In genomic region chr14:73244541-73244940, GRCh38 we compare ENCODE assay signal across 24 cellular contexts. TPM values are rescaled to one million over a fixed set of nuclear protein-coding genes. Genes with fewer than 3 reads are reported as not detected.
DNase-seq lines count a peak whose midpoint lies in the region; ATAC-seq and TF ChIP-seq lines count a peak whose summit lies in the region.
"Had no signal": no experiment of that assay in that cellular context is flagged by ENCODE, and none has a peak within 500 bp of the region (broad histone marks: within the 10 kb centered on the region; RNA-seq: fewer than 3 reads in every experiment).

No MANE protein-coding gene starts in this region.

- no peak overlapping the region for H2AFZ ChIP-seq in SK-N-SH (ENCODE audit: low read depth)
- H2AFZ ChIP-seq: neural progenitor cell, parathyroid adenoma had no signal

- peaks cover 23% of the 10 kb centered on the region for H3K4me1 Mint-ChIP-seq in activated T-helper 17 cell treated with anti-CD3 and anti-CD28 coated beads, Interleukin-2, amount 50 U/mL, for 72 hours
- H3K4me1 Mint-ChIP-seq in naive B cell: peaks cover 66 to 83% (median 74%) of the 10 kb centered on the region in 3 donors

- H3K36me3 ChIP-seq in SK-N-SH (replicated peaks in 1 of 2; ENCODE audit: control insufficient read depth in 1 of 2, insufficient read depth in 2 of 2, low read length in 1 of 2): no peaks in the 10 kb centered on the region
- no peaks in the 10 kb centered on the region for H3K36me3 ChIP-seq in BLaER1
- H3K36me3 ChIP-seq: brain microvascular endothelial cell, neural progenitor cell, right atrium auricular region, upper lobe of left lung had no signal

- peak; percentile 15 for DNase-seq in SK-N-SH
- no peak for DNase-seq in naive B cell
- no peak for DNase-seq in AG20443 (ENCODE audit: low spot score)
- no peak for DNase-seq in NOMO-1 (lab: John Stamatoyannopoulos, UW; ENCODE audit: unreplicated experiment in 2 of 2)
- no peak for DNase-seq in activated CD8-positive, alpha-beta memory T cell treated with anti-CD3 and anti-CD28 coated beads, Interleukin-2, amount 50 U/mL, for 4 hours
- DNase-seq: activated CD4-positive, alpha-beta T cell treated with anti-CD3 and anti-CD28 coated beads, Interleukin-2, amount 50 U/mL, for 4 hours; activated effector memory CD4-positive, alpha-beta T cell treated with Interleukin-2 at 50 U/mL for 16 hours; brain microvascular endothelial cell; effector CD4-positive, alpha-beta T cell; erythroblast; glutamatergic neuron; NCI-H1694 treated with DMSO at 0.1 percent for 48 hours; SHP77; stimulated activated CD4-positive, alpha-beta T cell treated with anti-CD3 and anti-CD28 coated beads, Interleukin-2, amount 100 ng/mL, for 24 hours; upper lobe of left lung had no signal

- peak overlapping the region; percentile 42 for H3K4me3 Mint-ChIP-seq in activated T-helper 17 cell treated with anti-CD3 and anti-CD28 coated beads, Interleukin-2, amount 50 U/mL, for 72 hours
- H3K4me3 Mint-ChIP-seq in naive B cell: peak overlapping the region in 7 of 8 donors; percentile 42 to 92 (median 85)
- H3K4me3 Mint-ChIP-seq: neural progenitor cell had no signal

- H4K20me1 ChIP-seq in SK-N-SH (ENCODE audit: insufficient read depth) (no peaks in the 10 kb centered on the region), BLaER1 (peaks cover 48% of the 10 kb centered on the region)

- peaks cover 5% of the 10 kb centered on the region for H3F3A ChIP-seq in SK-N-SH (replicated peaks; ENCODE audit: insufficient read depth)

- H3K27me3 Mint-ChIP-seq in activated T-helper 17 cell treated with anti-CD3 and anti-CD28 coated beads, Interleukin-2, amount 50 U/mL, for 72 hours: peaks cover 31% of the 10 kb centered on the region
- H3K27me3 Mint-ChIP-seq in naive B cell: peaks cover 19 to 43% (median 35%) of the 10 kb centered on the region in 3 donors

- CTCF ChIA-PET in SK-N-SH (lab: Yijun Ruan, JAX): interaction anchor here (1.3 kb wide), 1 partner anchor 296 kb away, joined by 4 read pairs; no protein-coding TSS in a partner anchor

- TF ChIP-seq CTCF in SK-N-SH (IDR thresholded peaks at IDR 0.05): no peak

- H3K27me3 ChIP-seq in SK-N-SH (ENCODE audit: insufficient read depth): no peaks in the 10 kb centered on the region; the same call in 1 of the 2 replicates
- peaks cover 73% of the 10 kb centered on the region for H3K27me3 ChIP-seq in BLaER1
- H3K27me3 ChIP-seq: brain microvascular endothelial cell, right atrium auricular region had no signal

- no peak for TF ChIP-seq RAD21 in SK-N-SH (IDR thresholded peaks at IDR 0.05; ENCODE audit: low read length)

- no peaks in the 10 kb centered on the region for H3K79me2 ChIP-seq in SK-N-SH (ENCODE audit: insufficient read depth)
- H3K79me2 ChIP-seq: parathyroid adenoma had no signal

- H3K36me3 Mint-ChIP-seq in activated T-helper 17 cell treated with anti-CD3 and anti-CD28 coated beads, Interleukin-2, amount 50 U/mL, for 72 hours (ENCODE audit: low read depth): no peaks in the 10 kb centered on the region
- H3K36me3 Mint-ChIP-seq in naive B cell: no peaks in the 10 kb centered on the region
- H3K36me3 Mint-ChIP-seq: neural progenitor cell had no signal

- no peaks in the 10 kb centered on the region for H3K9me2 ChIP-seq in SK-N-SH

- TF ChIP-seq EP300 in SK-N-SH (IDR thresholded peaks at IDR 0.05; ENCODE audit: borderline replicate concordance in 1 of 2, low read depth in 1 of 2, low read length in 1 of 2): no peak

- no peaks in the 10 kb centered on the region for H3K9me3 ChIP-seq in SK-N-SH
- no peaks in the 10 kb centered on the region for H3K9me3 ChIP-seq in BLaER1
- H3K9me3 ChIP-seq: right atrium auricular region, upper lobe of left lung had no signal

- H3K27ac ChIP-seq in SK-N-SH (ENCODE audit: low read depth in 2 of 2, low read length in 1 of 2) (no peak overlapping the region), BLaER1 (no peak overlapping the region)
- H3K27ac ChIP-seq: 22Rv1, brain microvascular endothelial cell, HL-60, neural progenitor cell, parathyroid adenoma, right atrium auricular region, upper lobe of left lung had no signal

- no peaks in the 10 kb centered on the region for H3K9me3 Mint-ChIP-seq in activated T-helper 17 cell treated with anti-CD3 and anti-CD28 coated beads, Interleukin-2, amount 50 U/mL, for 72 hours
- peaks cover 0 to 7% (median 0%) of the 10 kb centered on the region in 7 donors for H3K9me3 Mint-ChIP-seq in naive B cell
- H3K9me3 Mint-ChIP-seq: neural progenitor cell had no signal

- H3K4me3 ChIP-seq in SK-N-SH (ENCODE audit: low read depth in 2 of 2, low read length in 1 of 2) (no peak overlapping the region), BLaER1 (no peak overlapping the region)

- H3K4me2 ChIP-seq in SK-N-SH (no peak overlapping the region), BLaER1 (peak overlapping the region; percentile 84)

- POLR2A ChIA-PET in SK-N-SH (lab: Yijun Ruan, JAX): interaction anchor here (0.6 kb wide), 1 partner anchor 136 kb away, joined by 5 read pairs; no protein-coding TSS in a partner anchor

- no peak overlapping the region for H3K27ac Mint-ChIP-seq in activated T-helper 17 cell treated with anti-CD3 and anti-CD28 coated beads, Interleukin-2, amount 50 U/mL, for 72 hours
- H3K27ac Mint-ChIP-seq in naive B cell: no peak overlapping the region
- H3K27ac Mint-ChIP-seq: neural progenitor cell had no signal

- no peak for ATAC-seq in SK-N-SH treated with all-trans-retinoic acid at 6 μM for 48 hours
- ATAC-seq in activated T-helper 17 cell treated with anti-CD3 and anti-CD28 coated beads, Interleukin-2, amount 50 U/mL, for 72 hours (replicated peaks): no peak
- ATAC-seq in naive B cell (ENCODE audit: low read depth in 2 of 2): no peak
- ATAC-seq: HepG2 had no signal

- H3K4me1 ChIP-seq in SK-N-SH (ENCODE audit: control insufficient read depth in 1 of 2, insufficient read depth in 2 of 2, low read depth in 1 of 2, low read length in 1 of 2): peaks cover 3 to 4% of the 10 kb centered on the region in 2 experiments; a peak in 2 of 4 replicates
- H3K4me1 ChIP-seq in BLaER1: peaks cover 100% of the 10 kb centered on the region
- H3K4me1 ChIP-seq: parathyroid adenoma had no signal

- WGBS in SK-N-SH (ENCODE audit: low lambda C conversion rate): 83% methylated on average over 6 of the region's 6 CpGs

- no peak overlapping the region for H3K9ac ChIP-seq in SK-N-SH
- H3K9ac ChIP-seq in BLaER1: no peak overlapping the region
- H3K9ac ChIP-seq: neural progenitor cell, parathyroid adenoma had no signal

TF ChIP-seq in SK-N-SH, 30 proteins besides CTCF, POLR2A, EP300 and RAD21:
- TF ChIP-seq MXI1 (IDR thresholded peaks at IDR 0.05; ENCODE audit: low read depth, low read length) (no peak), NRF1 (IDR thresholded peaks at IDR 0.05; ENCODE audit: low read depth, low read length) (no peak), ELF1 (IDR thresholded peaks at IDR 0.05) (no peak)

TF ChIP-seq in SK-N-SH treated with all-trans-retinoic acid at 6 μM for 48 hours, 23 proteins besides CTCF, POLR2A, EP300 and RAD21:
- TF ChIP-seq CSRNP3 (CRISPR knock-in tag; IDR thresholded peaks at IDR 0.05): no peak
- no peak for TF ChIP-seq ZC3H10 (CRISPR knock-in tag; IDR thresholded peaks at IDR 0.05)
- TF ChIP-seq ZFP30 (CRISPR knock-in tag; IDR thresholded peaks at IDR 0.05): no peak

RNA-seq across cellular contexts. Expression of gene PAPLN, which starts 7.2 kb away (rescaled TPM):
- polyA plus RNA-seq in SK-N-SH (2012; rRNA removed): 0.13 and 0.15 TPM in 2 replicates
- polyA plus RNA-seq in SK-N-SH (2012; cell fraction: cytosol; rRNA removed): 0.05 and 0.14 TPM in 2 replicates
- 0.55 and 0.71 TPM in 2 replicates for polyA plus RNA-seq in SK-N-SH (2012; cell fraction: nucleus; rRNA removed)
- total RNA-seq in activated T-helper 17 cell treated with anti-CD3 and anti-CD28 coated beads, Interleukin-2, amount 50 U/mL, for 72 hours: 1 to 10 TPM in 1 of 2 donors, under 1 TPM in 1; 0.19 to 1.1 TPM
- under 1 TPM in 5 of 6 donors, not detected in 1; 0.38 to 0.76 (median 0.59) TPM for polyA plus RNA-seq in naive B cell (ENCODE audit: low read depth in 6 of 6)
- total RNA-seq: HepG2 had no signal
- polyA plus RNA-seq: HepG2 had no signal
